In genomic region chr1:58905628-58906256, GRCh38 we compare ENCODE assay signal across 20 cellular contexts.
DNase-seq lines count a peak whose midpoint lies in the region; ATAC-seq and TF ChIP-seq lines count a peak whose summit lies in the region.
"Had no signal": no experiment of that assay in that cellular context is flagged by ENCODE, and none has a peak within 500 bp of the region (broad histone marks: within the 10 kb centered on the region; RNA-seq: fewer than 3 reads in every experiment).

No MANE protein-coding gene starts in this region.

- no peak overlapping the region for H3K4me3 Mint-ChIP-seq in HFFc6
- H3K4me3 Mint-ChIP-seq in nephron = peak overlapping the region; percentile 40 to 55 (median 41)
- H3K4me3 Mint-ChIP-seq: activated T-cell treated with anti-CD3 and anti-CD28 coated beads, Interleukin-2, amount 50 U/mL, for 24 hours; CD14-positive monocyte had no signal

- DNase-seq in COLO829 (ENCODE audit: low spot score) (peak; percentile 51), HFFc6 (no peak), RWPE2 (ENCODE audit: low spot score) (no peak)
- no peak for DNase-seq in stimulated activated naive CD4-positive, alpha-beta T cell (lab: John Stamatoyannopoulos, UW)
- DNase-seq in activated effector memory CD4-positive, alpha-beta T cell treated with anti-CD3 and anti-CD28 coated beads, Interleukin-2, amount 50 U/mL, for 16 hours = no peak
- DNase-seq: activated CD8-positive, alpha-beta T cell treated with anti-CD3 and anti-CD28 coated beads, Interleukin-2, amount 10 ng/mL, durations not matched to agents 7 days and 5 days; activated naive CD4-positive, alpha-beta T cell treated with anti-CD3 and anti-CD28 coated beads, Interleukin-2, amount 50 U/mL, for 16 hours; activated T-cell treated with anti-CD3 and anti-CD28 coated beads, Interleukin-2, amount 50 U/mL, for 24 hours; cortex of kidney; left cardiac atrium; naive thymus-derived CD8-positive, alpha-beta T cell; NCI-H1694 treated with DMSO at 0.1 percent for 48 hours; NCI-H510A; posterior cingulate gyrus; SW 1271; testis had no signal

- H3K4me1 Mint-ChIP-seq in HFFc6 (ENCODE audit: low read depth) (peaks cover 80% of the 10 kb centered on the region), nephron (peaks cover 40% of the 10 kb centered on the region)

- no peaks in the 10 kb centered on the region for H3K27me3 Mint-ChIP-seq in HFFc6 (ENCODE audit: insufficient read depth)
- no peaks in the 10 kb centered on the region for H3K27me3 Mint-ChIP-seq in nephron (ENCODE audit: low read depth)
- H3K27me3 Mint-ChIP-seq: activated T-cell treated with anti-CD3 and anti-CD28 coated beads, Interleukin-2, amount 50 U/mL, for 24 hours; naive thymus-derived CD8-positive, alpha-beta T cell had no signal

- H3K27ac ChIP-seq in RWPE2 (ENCODE audit: poor library complexity, severe bottlenecking) = peak overlapping the region; percentile 90
- H3K27ac ChIP-seq: cardiac muscle cell had no signal

- H3K36me3 Mint-ChIP-seq in HFFc6 (ENCODE audit: low read depth) (no peaks in the 10 kb centered on the region), nephron (ENCODE audit: low read depth) (no peaks in the 10 kb centered on the region)
- H3K36me3 Mint-ChIP-seq: CD14-positive monocyte; naive thymus-derived CD8-positive, alpha-beta T cell had no signal

- H3K27ac Mint-ChIP-seq in HFFc6 = peak overlapping the region; percentile 40; the same call in 1 of the 2 replicates
- H3K27ac Mint-ChIP-seq in nephron = peak overlapping the region; percentile 26 to 76 (median 74)
- H3K27ac Mint-ChIP-seq: activated T-cell treated with anti-CD3 and anti-CD28 coated beads, Interleukin-2, amount 50 U/mL, for 24 hours had no signal

- TF ChIP-seq CTCF in HFFc6 (IDR thresholded peaks at IDR 0.05) = no peak
- TF ChIP-seq CTCF in RWPE2 (IDR thresholded peaks at IDR 0.05; ENCODE audit: poor library complexity, severe bottlenecking) = no peak
- no peak for TF ChIP-seq CTCF in nephron (IDR thresholded peaks at IDR 0.05; ENCODE audit: unreplicated experiment in 3 of 3)

- H3K27me3 ChIP-seq in RWPE2 (ENCODE audit: insufficient read depth, poor library complexity, severe bottlenecking) = no peaks in the 10 kb centered on the region
- H3K27me3 ChIP-seq: cardiac muscle cell, testis had no signal

- no peaks in the 10 kb centered on the region for H3K9me3 ChIP-seq in RWPE2 (ENCODE audit: severe bottlenecking)
- H3K9me3 ChIP-seq: testis had no signal

- no peak overlapping the region for H3K4me3 ChIP-seq in RWPE2 (ENCODE audit: severe bottlenecking)
- H3K4me3 ChIP-seq: cardiac muscle cell, testis had no signal

- ATAC-seq in RWPE2 (ENCODE audit: low read depth) (no peak), HG02885 (IDR thresholded peaks at IDR 0.05; ENCODE audit: poor library complexity, unreplicated experiment) (no peak)
- ATAC-seq: activated CD8-positive, alpha-beta T cell treated with anti-CD3 and anti-CD28 coated beads, Interleukin-2, amount 10 ng/mL, durations not matched to agents 7 days and 5 days; left cardiac atrium; naive thymus-derived CD8-positive, alpha-beta T cell had no signal

- H3K4me1 ChIP-seq in RWPE2 (ENCODE audit: insufficient read depth, poor library complexity, severe bottlenecking) = peaks cover 24% of the 10 kb centered on the region
- H3K4me1 ChIP-seq: testis had no signal

- no peaks in the 10 kb centered on the region for H3K9me3 Mint-ChIP-seq in HFFc6
- no peaks in the 10 kb centered on the region for H3K9me3 Mint-ChIP-seq in nephron
- H3K9me3 Mint-ChIP-seq: activated T-cell treated with anti-CD3 and anti-CD28 coated beads, Interleukin-2, amount 50 U/mL, for 24 hours; naive thymus-derived CD8-positive, alpha-beta T cell had no signal

- no peaks in the 10 kb centered on the region for H3K36me3 ChIP-seq in RWPE2 (ENCODE audit: low read depth)
- H3K36me3 ChIP-seq: cardiac muscle cell had no signal
